Comparison of ENCODE assay signal across 16 cellular contexts in the genomic region with DNA sequence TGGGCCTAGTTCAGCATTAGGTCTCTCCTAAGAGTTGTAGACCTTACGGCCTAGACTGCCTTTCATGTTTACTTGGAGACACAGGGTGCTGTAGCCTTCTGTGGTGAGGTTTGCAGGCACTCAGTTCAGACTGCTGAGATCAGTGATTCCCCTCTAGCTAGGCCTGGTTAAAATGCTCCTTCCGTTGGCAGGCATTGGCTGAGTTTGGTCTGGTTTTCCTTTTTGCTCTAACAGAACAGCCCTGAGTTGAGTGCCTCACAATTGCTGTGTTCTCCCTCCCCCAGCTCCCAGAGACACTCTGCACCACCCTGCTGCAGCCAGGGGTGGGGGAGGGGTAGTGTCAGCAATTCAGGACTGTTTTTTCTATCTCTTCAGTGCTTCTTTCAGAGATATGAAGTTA.
DNase-seq lines count a peak whose midpoint lies in the region; ATAC-seq, FAIRE-seq and TF ChIP-seq lines count a peak whose summit lies in the region.
"Had no signal": no experiment of that assay in that cellular context is flagged by ENCODE, and none has a peak within 500 bp of the region (broad histone marks: within the 10 kb centered on the region; RNA-seq: fewer than 3 reads in every experiment).

No MANE protein-coding gene starts in this region.

- peak overlapping the region; percentile 12 to 41 for H3K4me2 ChIP-seq in H1 (ENCODE audit: insufficient read depth in 1 of 2, low read depth in 2 of 2, low read length in 2 of 2)

- H3K56ac ChIP-seq in H1 (replicated peaks; ENCODE audit: insufficient read length, low read depth, low read length), result no peak overlapping the region

- H2AK5ac ChIP-seq in H1 (ENCODE audit: low read depth, low read length), result no peak overlapping the region

- peaks cover 27% of the 10 kb centered on the region for H3K9me3 Mint-ChIP-seq in CD8-positive, alpha-beta T cell

- CTCF ChIA-PET in CD8-positive, alpha-beta T cell (lab: Charles Lee), result interaction anchor here (1.0 kb wide), 1 partner anchor 161 kb away, joined by 3 read pairs; no protein-coding TSS in a partner anchor
- CTCF ChIA-PET in H1 (lab: Charles Lee; ENCODE audit: partially characterized antibody), result interaction anchor here (0.6 to 1.4 kb wide), 2 partner anchors 25 to 570 kb away, joined by 4 to 5 read pairs; no protein-coding TSS in a partner anchor

- no peak overlapping the region for H3K4me3 Mint-ChIP-seq in CD8-positive, alpha-beta T cell
- H3K4me3 Mint-ChIP-seq: B cell; stimulated activated effector memory CD8-positive, alpha-beta T cell treated with anti-CD3 and anti-CD28 coated beads, Interleukin-12 subunit alpha, Interleukin-12 subunit beta, amount 100 ng/mL, for 72 hours had no signal

- intact Hi-C loops in CD8-positive, alpha-beta T cell (cut with DNase I, micrococcal nuclease), result loop anchor here in 1 of 2 experiments (2.0 kb wide), 1 partner anchor 13 kb away; no protein-coding TSS in a partner anchor

- no peaks in the 10 kb centered on the region for H3K27me3 Mint-ChIP-seq in CD8-positive, alpha-beta T cell (ENCODE audit: low read depth)

- H4K8ac ChIP-seq in H1 (ENCODE audit: extremely low read depth, insufficient read depth, low read length), result peak overlapping the region; percentile 46; the same call in 1 of the 2 replicates

- TF ChIP-seq RAD21 in H1 (IDR thresholded peaks at IDR 0.05 in 1 of 2, conservative IDR thresholded peaks at IDR 0.05 in 1 of 2; ENCODE audit: low read depth in 2 of 2, low read length in 2 of 2), result peak in 1 of 2 experiments; percentile 16; a peak in 1 of 4 replicates

- TF ChIP-seq POLR2A in H1 (IDR thresholded peaks at IDR 0.05; ENCODE audit: control extremely low read depth in 1 of 2, low read depth in 2 of 2, low read length in 2 of 2), result no peak

- ATAC-seq in CD8-positive, alpha-beta T cell, result peak; percentile 61
- ATAC-seq: stimulated activated effector memory CD8-positive, alpha-beta T cell treated with anti-CD3 and anti-CD28 coated beads, Interleukin-12 subunit alpha, Interleukin-12 subunit beta, amount 100 ng/mL, for 72 hours had no signal

- TF ChIP-seq EP300 in H1 (IDR thresholded peaks at IDR 0.05; ENCODE audit: borderline replicate concordance in 1 of 2, low read depth in 2 of 2, low read length in 2 of 2), result no peak

- H3K79me2 ChIP-seq in H1 (ENCODE audit: control insufficient read depth in 1 of 2, insufficient read depth in 2 of 2, low read length in 2 of 2), result no peaks in the 10 kb centered on the region

- peaks cover 5% of the 10 kb centered on the region for H3K36me3 Mint-ChIP-seq in CD8-positive, alpha-beta T cell
- H3K36me3 Mint-ChIP-seq: stimulated activated effector memory CD8-positive, alpha-beta T cell treated with anti-CD3 and anti-CD28 coated beads, Interleukin-12 subunit alpha, Interleukin-12 subunit beta, amount 100 ng/mL, for 72 hours had no signal

- H3K18ac ChIP-seq in H1 (ENCODE audit: extremely low read depth, low read length), result peak overlapping the region; percentile 93

- no peak overlapping the region for H4K5ac ChIP-seq in H1 (ENCODE audit: insufficient read length, low read depth, low read length)

- H4K91ac ChIP-seq in H1 (replicated peaks; ENCODE audit: insufficient read length, low read length), result peak overlapping the region; percentile 91

- peak in 2 of 7 experiments; percentile 17 to 42 for DNase-seq in CD8-positive, alpha-beta T cell
- DNase-seq in H1 (ENCODE audit: low read depth in 1 of 2, low spot score in 2 of 2) (no peak), midbrain (lab: John Stamatoyannopoulos, UW) (peak; percentile 17), NCI-H2107 (lab: John Stamatoyannopoulos, UW) (no peak), SHP77 (lab: John Stamatoyannopoulos, UW) (no peak), hippocampal formation (lab: John Stamatoyannopoulos, UW) (no peak), D721Med (ENCODE audit: insufficient read length, low spot score) (no peak)
- DNase-seq: effector CD8-positive, alpha-beta T cell; NCI-H2081; SJCRH30 had no signal

- no peaks in the 10 kb centered on the region for H3K36me3 ChIP-seq in CD8-positive, alpha-beta T cell (ENCODE audit: insufficient read depth, low read length)
- H3K36me3 ChIP-seq in HUES64 (ENCODE audit: insufficient read depth, low read length) (no peaks in the 10 kb centered on the region), H1 (ENCODE audit: control insufficient read depth in 2 of 4, insufficient read depth in 4 of 4, low read length in 3 of 4) (no peaks in the 10 kb centered on the region)
- H3K36me3 ChIP-seq: breast epithelium, SJCRH30 had no signal

- H3K9me3 ChIP-seq in CD8-positive, alpha-beta T cell (ENCODE audit: low read length), result no peaks in the 10 kb centered on the region
- H3K9me3 ChIP-seq in HUES64 (ENCODE audit: insufficient read depth, low read depth, low read length) (no peaks in the 10 kb centered on the region), H1 (ENCODE audit: insufficient read depth in 2 of 2, low read depth in 1 of 2, low read length in 1 of 2) (no peaks in the 10 kb centered on the region)
- H3K9me3 ChIP-seq: SJCRH30 had no signal

- H2BK15ac ChIP-seq in H1 (ENCODE audit: low read length), result no peak overlapping the region

- H3K4me1 ChIP-seq in CD8-positive, alpha-beta T cell (ENCODE audit: insufficient read depth, low read length), result peaks cover 15% of the 10 kb centered on the region
- H3K4me1 ChIP-seq in HUES64 (ENCODE audit: insufficient read depth, low read length) (peaks cover 19% of the 10 kb centered on the region), H1 (replicated peaks in 1 of 4; ENCODE audit: control insufficient read depth in 3 of 4, insufficient read depth in 4 of 4, low read length in 3 of 4) (peaks cover 4 to 14% (median 8%) of the 10 kb centered on the region in 4 experiments)
- H3K4me1 ChIP-seq: breast epithelium, SJCRH30 had no signal

- H3K27me3 ChIP-seq in CD8-positive, alpha-beta T cell (ENCODE audit: insufficient read depth, low read length), result no peaks in the 10 kb centered on the region
- no peaks in the 10 kb centered on the region for H3K27me3 ChIP-seq in HUES64 (ENCODE audit: insufficient read depth, low read length)
- H3K27me3 ChIP-seq in H1 (replicated peaks in 1 of 4; ENCODE audit: control insufficient read depth in 3 of 4, extremely low read depth in 1 of 4, insufficient read depth in 3 of 4, low read length in 3 of 4), result no peaks in the 10 kb centered on the region
- H3K27me3 ChIP-seq: breast epithelium, SJCRH30 had no signal

- 63% methylated on average over 2 of the region's 2 CpGs for WGBS in HUES64
- WGBS in H1 (ENCODE audit: extremely low coverage in 1 of 2, insufficient coverage in 1 of 2, insufficient read length in 1 of 2, insufficient replicate concordance in 2 of 2, low coverage in 1 of 2, low lambda C conversion rate in 2 of 2, missing lambda C conversion rate in 1 of 2), 2 experiments, result 77% methylated on average over 2 of the region's 2 CpGs; no CpG with 5 or more reads in 1 of the 2 experiments

- no peaks in the 10 kb centered on the region for H4K20me1 ChIP-seq in H1 (replicated peaks in 1 of 2; ENCODE audit: control insufficient read depth in 1 of 2, insufficient read depth in 2 of 2, low read length in 2 of 2)

- FAIRE-seq in H1 (lab: Jason Lieb, UNC) (no peak), D721Med (lab: Jason Lieb, UNC) (no peak)
- FAIRE-seq: HTR-8/SVneo had no signal

- H2BK5ac ChIP-seq in H1 (ENCODE audit: low read depth, low read length), result peak overlapping the region; percentile 73; the same call in 1 of the 2 replicates

- peak overlapping the region; percentile 84 for H2BK20ac ChIP-seq in H1 (ENCODE audit: low read length)

- H3K27ac Mint-ChIP-seq in CD8-positive, alpha-beta T cell, result peak overlapping the region; percentile 60
- H3K27ac Mint-ChIP-seq: B cell; stimulated activated effector memory CD8-positive, alpha-beta T cell treated with anti-CD3 and anti-CD28 coated beads, Interleukin-12 subunit alpha, Interleukin-12 subunit beta, amount 100 ng/mL, for 72 hours had no signal

- no peak overlapping the region for H3K23ac ChIP-seq in H1 (ENCODE audit: insufficient read length)

- no peaks in the 10 kb centered on the region for H3K79me1 ChIP-seq in H1 (ENCODE audit: low read depth, low read length)

- TF ChIP-seq CTCF in CD8-positive, alpha-beta T cell (IDR thresholded peaks at IDR 0.05), result no peak
- TF ChIP-seq CTCF in H1 (IDR thresholded peaks at IDR 0.05; ENCODE audit: control extremely low read depth in 1 of 3, insufficient read depth in 1 of 3, low read depth in 1 of 3, low read length in 3 of 3) (no peak), D721Med (IDR thresholded peaks at IDR 0.05; ENCODE audit: insufficient read depth, missing control alignments) (no peak)

- H3K9ac ChIP-seq in HUES64 (ENCODE audit: low read depth, low read length) (0 out of 2 replicates have a peak overlapping the region, but pooled peaks have one; percentile 27), H1 (replicated peaks in 1 of 4; ENCODE audit: extremely low read depth in 1 of 4, low read depth in 3 of 4, low read length in 3 of 4) (no peak overlapping the region)

- H3K27ac ChIP-seq in CD8-positive, alpha-beta T cell (ENCODE audit: low read depth, low read length), result no peak overlapping the region
- H3K27ac ChIP-seq in HUES64 (ENCODE audit: low read depth, low read length) (no peak overlapping the region), H1 (ENCODE audit: low read depth, low read length) (no peak overlapping the region)
- H3K27ac ChIP-seq: breast epithelium, SJCRH30 had no signal

- no peak overlapping the region for H3K4me3 ChIP-seq in CD8-positive, alpha-beta T cell (ENCODE audit: low read depth, low read length)
- H3K4me3 ChIP-seq in HUES64 (ENCODE audit: low read length) (no peak overlapping the region), H1 (ENCODE audit: extremely low read depth in 1 of 4, insufficient read depth in 2 of 4, low read depth in 3 of 4, low read length in 4 of 4) (no peak overlapping the region)
- H3K4me3 ChIP-seq: breast epithelium, lung, SJCRH30 had no signal

- peaks cover 18% of the 10 kb centered on the region for H3K4me1 Mint-ChIP-seq in CD8-positive, alpha-beta T cell (ENCODE audit: low read depth)
- H3K4me1 Mint-ChIP-seq: B cell; stimulated activated effector memory CD8-positive, alpha-beta T cell treated with anti-CD3 and anti-CD28 coated beads, Interleukin-12 subunit alpha, Interleukin-12 subunit beta, amount 100 ng/mL, for 72 hours had no signal

- peak overlapping the region; percentile 44 for H3K4ac ChIP-seq in H1 (replicated peaks; ENCODE audit: insufficient read length, low read depth, low read length)

- POLR2A ChIA-PET in CD8-positive, alpha-beta T cell (lab: Charles Lee), result interaction anchor here (0.5 to 1.6 kb wide), 2 partner anchors 161 to 619 kb away, joined by 3 to 4 read pairs; no protein-coding TSS in a partner anchor
- POLR2A ChIA-PET in H1 (lab: Charles Lee; ENCODE audit: partially characterized antibody), result no interaction called here

- H3K23me2 ChIP-seq in H1 (ENCODE audit: low read depth, low read length), result no peaks in the 10 kb centered on the region

- peak overlapping the region; percentile 95 for H2BK120ac ChIP-seq in H1 (replicated peaks; ENCODE audit: low read depth, low read length)

- no peak overlapping the region for H2BK12ac ChIP-seq in H1 (ENCODE audit: low read depth, low read length)

- H3K14ac ChIP-seq in H1 (ENCODE audit: insufficient read length), result no peak overlapping the region

- H2AFZ ChIP-seq in H1 (ENCODE audit: low read length), result peak overlapping the region; percentile 99

TF ChIP-seq in H1, 55 proteins besides CTCF, POLR2A, EP300 and RAD21 (continues in another document):
- no peak for TF ChIP-seq KDM1A (IDR thresholded peaks at IDR 0.05; ENCODE audit: borderline replicate concordance, low read length)
- TF ChIP-seq TCF12 (IDR thresholded peaks at IDR 0.05; ENCODE audit: low read depth, low read length), result 0 out of 2 replicates have a peak, but pooled peaks have one; percentile 14
